ENCODE assay signal across 1 cellular context in the genomic region with DNA sequence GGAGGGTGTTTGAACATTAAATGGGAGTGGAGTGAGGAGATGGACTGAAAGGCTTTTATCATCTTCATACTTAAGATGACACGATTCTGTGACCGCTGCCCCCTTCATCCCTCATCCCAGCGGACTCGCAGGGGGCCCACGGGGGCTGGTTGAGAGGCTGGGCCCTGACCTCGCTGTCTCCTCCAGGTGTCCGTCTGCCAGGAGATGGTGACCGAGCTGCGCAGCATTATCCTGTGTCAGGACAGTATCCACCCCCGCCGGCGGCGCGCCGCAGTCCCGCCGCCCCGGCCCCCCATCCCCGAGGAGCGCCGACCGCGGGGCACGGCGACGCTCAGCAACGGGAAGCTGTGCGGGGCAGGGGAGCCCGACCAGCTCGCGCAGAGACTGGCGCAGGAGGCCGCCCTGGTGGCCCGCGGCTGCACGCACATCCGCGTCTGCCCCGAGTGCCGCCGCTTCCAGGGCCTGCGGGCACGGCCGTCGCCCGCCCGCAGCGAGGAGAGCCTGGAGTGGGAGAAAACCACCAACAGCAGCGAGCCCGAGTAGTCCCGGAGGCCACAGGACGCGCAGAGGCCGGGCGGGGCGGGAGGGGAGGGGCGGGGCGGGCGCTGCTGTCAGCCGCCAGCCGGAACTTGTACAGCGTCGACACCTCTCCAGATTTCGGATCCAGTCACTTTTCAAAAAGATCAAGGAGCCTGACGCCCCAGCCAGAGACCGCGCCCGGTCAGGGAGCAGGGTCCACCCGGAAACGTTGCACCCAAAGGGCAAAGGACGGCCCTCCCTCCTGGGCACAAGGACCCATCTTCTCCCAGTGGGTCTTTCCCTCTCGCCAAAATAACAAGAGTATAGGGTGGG.
A peak's percentile ranks its signal among the peaks of the same experiment; 100 is the strongest.
TF ChIP-seq lines count a peak whose summit lies in the region.

No MANE protein-coding gene starts in this region.

TF ChIP-seq in HepG2, 621 proteins besides CTCF, POLR2A, EP300 and RAD21 (continued from another document):
- no peak for TF ChIP-seq ZNF652 (CRISPR knock-in tag; IDR thresholded peaks at IDR 0.05; ENCODE audit: borderline replicate concordance, low read depth)
- TF ChIP-seq HNF4A (CRISPR knock-in tag; IDR thresholded peaks at IDR 0.05) = peak; percentile 40
- no peak for TF ChIP-seq ZBTB7B (CRISPR knock-in tag; IDR thresholded peaks at IDR 0.05)
- TF ChIP-seq SP4 (CRISPR knock-in tag; IDR thresholded peaks at IDR 0.05) = peak; percentile 53; the same call in 1 of the 2 replicates
- TF ChIP-seq, protein P1, sequence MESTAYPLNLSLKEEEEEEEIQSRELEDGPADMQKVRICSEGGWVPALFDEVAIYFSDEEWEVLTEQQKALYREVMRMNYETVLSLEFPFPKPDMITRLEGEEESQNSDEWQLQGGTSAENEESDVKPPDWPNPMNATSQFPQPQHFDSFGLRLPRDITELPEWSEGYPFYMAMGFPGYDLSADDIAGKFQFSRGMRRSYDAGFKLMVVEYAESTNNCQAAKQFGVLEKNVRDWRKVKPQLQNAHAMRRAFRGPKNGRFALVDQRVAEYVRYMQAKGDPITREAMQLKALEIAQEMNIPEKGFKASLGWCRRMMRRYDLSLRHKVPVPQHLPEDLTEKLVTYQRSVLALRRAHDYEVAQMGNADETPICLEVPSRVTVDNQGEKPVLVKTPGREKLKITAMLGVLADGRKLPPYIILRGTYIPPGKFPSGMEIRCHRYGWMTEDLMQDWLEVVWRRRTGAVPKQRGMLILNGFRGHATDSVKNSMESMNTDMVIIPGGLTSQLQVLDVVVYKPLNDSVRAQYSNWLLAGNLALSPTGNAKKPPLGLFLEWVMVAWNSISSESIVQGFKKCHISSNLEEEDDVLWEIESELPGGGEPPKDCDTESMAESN (CRISPR knock-in tag; conservative IDR thresholded peaks at IDR 0.05) = 0 out of 2 replicates have a peak, but pooled peaks have one; percentile 43
- TF ChIP-seq, protein P2, sequence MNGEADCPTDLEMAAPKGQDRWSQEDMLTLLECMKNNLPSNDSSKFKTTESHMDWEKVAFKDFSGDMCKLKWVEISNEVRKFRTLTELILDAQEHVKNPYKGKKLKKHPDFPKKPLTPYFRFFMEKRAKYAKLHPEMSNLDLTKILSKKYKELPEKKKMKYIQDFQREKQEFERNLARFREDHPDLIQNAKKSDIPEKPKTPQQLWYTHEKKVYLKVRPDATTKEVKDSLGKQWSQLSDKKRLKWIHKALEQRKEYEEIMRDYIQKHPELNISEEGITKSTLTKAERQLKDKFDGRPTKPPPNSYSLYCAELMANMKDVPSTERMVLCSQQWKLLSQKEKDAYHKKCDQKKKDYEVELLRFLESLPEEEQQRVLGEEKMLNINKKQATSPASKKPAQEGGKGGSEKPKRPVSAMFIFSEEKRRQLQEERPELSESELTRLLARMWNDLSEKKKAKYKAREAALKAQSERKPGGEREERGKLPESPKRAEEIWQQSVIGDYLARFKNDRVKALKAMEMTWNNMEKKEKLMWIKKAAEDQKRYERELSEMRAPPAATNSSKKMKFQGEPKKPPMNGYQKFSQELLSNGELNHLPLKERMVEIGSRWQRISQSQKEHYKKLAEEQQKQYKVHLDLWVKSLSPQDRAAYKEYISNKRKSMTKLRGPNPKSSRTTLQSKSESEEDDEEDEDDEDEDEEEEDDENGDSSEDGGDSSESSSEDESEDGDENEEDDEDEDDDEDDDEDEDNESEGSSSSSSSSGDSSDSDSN (CRISPR knock-in tag; IDR thresholded peaks at IDR 0.05) = peak; percentile 89; the same call in 1 of the 2 replicates
- peak; percentile 22; the same call in 1 of the 2 replicates for TF ChIP-seq BCL6 (CRISPR knock-in tag; IDR thresholded peaks at IDR 0.05)
- peak; percentile 56 for TF ChIP-seq HNRNPLL (IDR thresholded peaks at IDR 0.05; ENCODE audit: low read depth, low read length, poor library complexity, severe bottlenecking)
